ENCODE assay signal across 25 cellular contexts in genomic region chr1:36733748-36734147, GRCh38.
"Had no signal": no experiment of that assay in that cellular context is flagged by ENCODE, and none has a peak within 500 bp of the region (broad histone marks: within the 10 kb centered on the region; RNA-seq: fewer than 3 reads in every experiment).

No MANE protein-coding gene starts in this region.

- H3K4me3 Mint-ChIP-seq: naive thymus-derived CD4-positive, alpha-beta T cell; natural killer cell treated with Interleukin-12 subunit alpha and Interleukin-12 subunit beta and Interleukin-15 and Interleukin-18, amount 100 ng/mL, for 72 hours; stimulated activated naive B cell treated with anti-CD40 and anti-IgM and Interleukin-4, amounts not matched to agents 10 μg/mL and 1 μg/mL and 100 μg/mL, for 72 hours had no signal

- DNase-seq: hippocampal formation; kidney; left ventricle myocardium inferior; midbrain; mucosa of descending colon; naive thymus-derived CD4-positive, alpha-beta T cell; ovary; retina; right cardiac atrium; stimulated activated CD4-positive, alpha-beta T cell treated with anti-CD3 and anti-CD28 coated beads, Interleukin-12 subunit alpha, Interleukin-12 subunit beta, amount 100 ng/mL, for 4 hours; stimulated activated CD4-positive, alpha-beta T cell treated with anti-CD3 and anti-CD28 coated beads, Interleukin-15, amount 100 ng/mL, for 24 hours; stimulated activated CD4-positive, alpha-beta T cell treated with anti-CD3 and anti-CD28 coated beads, Interleukin-2, amount 100 ng/mL, for 24 hours; stimulated activated CD4-positive, alpha-beta T cell treated with anti-CD3 and anti-CD28 coated beads, Interleukin-4, amount 100 ng/mL, for 1 hour; stimulated activated naive B cell treated with anti-CD40 and anti-IgM and Interleukin-4, amounts not matched to agents 10 μg/mL and 1 μg/mL and 100 μg/mL, for 72 hours; stimulated activated naive CD8-positive, alpha-beta T cell treated with anti-CD3 and anti-CD28 coated beads, Interleukin-15, Interleukin-2, amounts not matched to agents 100 U/mL and 50 U/mL, for 24 hours; stomach; testis; thyroid gland; transverse colon; upper lobe of right lung had no signal

- H3K36me3 ChIP-seq: left ventricle myocardium inferior, ovary, prostate gland, stomach, thyroid gland, transverse colon, upper lobe of right lung had no signal

- H3K27ac Mint-ChIP-seq: naive thymus-derived CD4-positive, alpha-beta T cell; natural killer cell treated with Interleukin-12 subunit alpha and Interleukin-12 subunit beta and Interleukin-15 and Interleukin-18, amount 100 ng/mL, for 72 hours; stimulated activated naive B cell treated with anti-CD40 and anti-IgM and Interleukin-4, amounts not matched to agents 10 μg/mL and 1 μg/mL and 100 μg/mL, for 72 hours had no signal

- H3K27ac ChIP-seq: left ventricle myocardium inferior, ovary, prostate gland, skin epidermis, stomach, testis, thyroid gland, transverse colon, upper lobe of right lung had no signal

- H3K36me3 Mint-ChIP-seq: naive thymus-derived CD4-positive, alpha-beta T cell; natural killer cell treated with Interleukin-12 subunit alpha and Interleukin-12 subunit beta and Interleukin-15 and Interleukin-18, amount 100 ng/mL, for 72 hours; stimulated activated naive B cell treated with anti-CD40 and anti-IgM and Interleukin-4, amounts not matched to agents 10 μg/mL and 1 μg/mL and 100 μg/mL, for 72 hours had no signal

- H3K9me3 Mint-ChIP-seq: natural killer cell treated with Interleukin-12 subunit alpha and Interleukin-12 subunit beta and Interleukin-15 and Interleukin-18, amount 100 ng/mL, for 72 hours; stimulated activated naive B cell treated with anti-CD40 and anti-IgM and Interleukin-4, amounts not matched to agents 10 μg/mL and 1 μg/mL and 100 μg/mL, for 72 hours had no signal

- H3K4me1 Mint-ChIP-seq: stimulated activated naive B cell treated with anti-CD40 and anti-IgM and Interleukin-4, amounts not matched to agents 10 μg/mL and 1 μg/mL and 100 μg/mL, for 72 hours had no signal

- ATAC-seq: mucosa of descending colon; naive thymus-derived CD4-positive, alpha-beta T cell; natural killer cell treated with Interleukin-12 subunit alpha and Interleukin-12 subunit beta and Interleukin-15 and Interleukin-18, amount 100 ng/mL, for 72 hours; right cardiac atrium; sciatic nerve; stimulated activated naive B cell treated with anti-CD40 and anti-IgM and Interleukin-4, amounts not matched to agents 10 μg/mL and 1 μg/mL and 100 μg/mL, for 72 hours; stimulated activated naive CD8-positive, alpha-beta T cell treated with anti-CD3 and anti-CD28 coated beads, Interleukin-15, Interleukin-2, amounts not matched to agents 100 U/mL and 50 U/mL, for 24 hours; upper lobe of right lung had no signal

- H3K9me3 ChIP-seq: left ventricle myocardium inferior, mucosa of descending colon, ovary, prostate gland, stomach, testis, thyroid gland, transverse colon, upper lobe of right lung had no signal

- H3K4me3 ChIP-seq: left ventricle myocardium inferior, lung, mucosa of descending colon, ovary, prostate gland, skin epidermis, stomach, testis, thyroid gland, transverse colon, upper lobe of right lung had no signal

- H3K4me1 ChIP-seq: left ventricle myocardium inferior, prostate gland, stomach, testis, thyroid gland, transverse colon, upper lobe of right lung had no signal

- H3K27me3 ChIP-seq: ovary, testis, thyroid gland had no signal
